Comparison of ENCODE assay signal across 19 cellular contexts in the genomic region with DNA sequence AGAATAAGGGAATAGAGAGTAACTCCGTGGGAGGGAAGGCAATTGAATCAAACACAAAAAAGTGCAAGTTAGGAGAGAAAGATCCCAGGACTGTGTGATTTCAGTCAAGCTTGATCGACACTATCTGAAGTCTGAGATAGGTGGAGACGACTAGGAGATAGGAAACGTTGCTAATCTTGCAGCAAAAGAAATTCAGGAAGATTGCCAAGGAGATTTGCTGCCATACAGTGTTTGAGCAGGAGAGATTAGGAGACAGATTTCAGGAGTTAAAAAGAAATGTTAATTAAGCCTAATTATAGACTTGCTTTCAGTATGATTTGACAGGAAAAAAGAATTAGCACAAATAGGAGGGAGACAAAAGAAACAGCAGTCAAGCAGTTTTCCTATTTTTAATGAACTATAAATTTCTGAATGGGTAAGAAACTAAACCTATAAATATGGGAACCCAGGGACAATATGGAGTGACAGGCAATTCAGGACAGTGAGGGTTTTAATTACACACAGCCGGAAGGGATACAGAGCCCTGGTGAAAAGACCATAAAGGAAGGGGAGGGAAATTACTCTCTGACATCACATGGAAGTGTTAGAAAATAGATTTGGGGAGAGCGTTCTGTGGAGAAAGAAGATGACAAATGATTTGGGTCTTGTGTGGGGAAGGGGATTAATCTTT.
"Had no signal": no experiment of that assay in that cellular context is flagged by ENCODE, and none has a peak within 500 bp of the region (broad histone marks: within the 10 kb centered on the region; RNA-seq: fewer than 3 reads in every experiment).

No MANE protein-coding gene starts in this region.

- H3K36me3 ChIP-seq: gastrocnemius medialis, neutrophil, pancreas had no signal

- H3K9me3 ChIP-seq: gastrocnemius medialis, neutrophil, pancreas had no signal

- H3K4me1 ChIP-seq: gastrocnemius medialis, pancreas had no signal

- H3K9me3 Mint-ChIP-seq: activated CD8-positive, alpha-beta T cell treated with anti-CD3 and anti-CD28 coated beads for 36 hours; activated T-cell treated with anti-CD3 and anti-CD28 coated beads, Interleukin-2, amount 50 U/mL, for 24 hours; activated T-helper 2 cell treated with anti-CD3 and anti-CD28 coated beads, Interferon-gamma antibody, Interleukin-2, Interleukin-4, amounts not matched to agents 10 μg/mL and 5 μg/mL and 100 μg/mL, durations not matched to agents 14 hours and 24 hours and 36 hours; type B pancreatic cell had no signal

- H3K4me1 Mint-ChIP-seq: memory B cell; naive thymus-derived CD4-positive, alpha-beta T cell; stimulated activated naive CD8-positive, alpha-beta T cell treated with anti-CD3 and anti-CD28 coated beads, Interleukin-15, amount 100 ng/mL, for 72 hours had no signal

- ATAC-seq: activated CD8-positive, alpha-beta T cell treated with anti-CD3 and anti-CD28 coated beads for 36 hours; gastrocnemius medialis; naive thymus-derived CD4-positive, alpha-beta T cell; pancreas; sciatic nerve; stimulated activated naive CD8-positive, alpha-beta T cell treated with anti-CD3 and anti-CD28 coated beads, Interleukin-15, amount 100 ng/mL, for 72 hours had no signal

- H3K27ac Mint-ChIP-seq: activated CD8-positive, alpha-beta T cell treated with anti-CD3 and anti-CD28 coated beads for 36 hours; activated T-cell treated with anti-CD3 and anti-CD28 coated beads, Interleukin-2, amount 50 U/mL, for 24 hours; activated T-helper 2 cell treated with anti-CD3 and anti-CD28 coated beads, Interferon-gamma antibody, Interleukin-2, Interleukin-4, amounts not matched to agents 10 μg/mL and 5 μg/mL and 100 μg/mL, durations not matched to agents 14 hours and 24 hours and 36 hours; memory B cell; naive thymus-derived CD4-positive, alpha-beta T cell; stimulated activated naive CD8-positive, alpha-beta T cell treated with anti-CD3 and anti-CD28 coated beads, Interleukin-15, amount 100 ng/mL, for 72 hours; type B pancreatic cell had no signal

- DNase-seq: activated CD4-positive, alpha-beta T cell treated with anti-CD3 and anti-CD28 coated beads for 48 hours; activated CD4-positive, CD25-positive, alpha-beta regulatory T cell; activated CD8-positive, alpha-beta T cell treated with anti-CD3 and anti-CD28 coated beads for 36 hours; activated naive CD4-positive, alpha-beta T cell treated with Interleukin-2 at 50 U/mL for 16 hours; activated T-cell treated with anti-CD3 and anti-CD28 coated beads, Interleukin-2, amount 50 U/mL, for 24 hours; aorta; gastrocnemius medialis; head of caudate nucleus; naive thymus-derived CD4-positive, alpha-beta T cell; pancreas; stimulated activated CD4-positive, alpha-beta T cell treated with anti-CD3 and anti-CD28 coated beads, Interleukin-4, amount 100 ng/mL, for 1 hour; stimulated activated naive CD8-positive, alpha-beta T cell treated with anti-CD3 and anti-CD28 coated beads, Interleukin-15, amount 100 ng/mL, for 72 hours had no signal

- H3K4me3 ChIP-seq: coronary artery, gastrocnemius medialis, pancreas, smooth muscle cell had no signal

- H3K27me3 ChIP-seq: gastrocnemius medialis, pancreas had no signal

- H3K36me3 Mint-ChIP-seq: memory B cell, type B pancreatic cell had no signal

- H3K27ac ChIP-seq: coronary artery, gastrocnemius medialis, neutrophil, pancreas had no signal

- H3K4me2 ChIP-seq: smooth muscle cell had no signal

- H3K4me3 Mint-ChIP-seq: activated CD8-positive, alpha-beta T cell treated with anti-CD3 and anti-CD28 coated beads for 36 hours; activated T-cell treated with anti-CD3 and anti-CD28 coated beads, Interleukin-2, amount 50 U/mL, for 24 hours; memory B cell; naive thymus-derived CD4-positive, alpha-beta T cell; stimulated activated naive CD8-positive, alpha-beta T cell treated with anti-CD3 and anti-CD28 coated beads, Interleukin-15, amount 100 ng/mL, for 72 hours; type B pancreatic cell had no signal
